ENCODE assay signal across 1 cellular context in the genomic region with DNA sequence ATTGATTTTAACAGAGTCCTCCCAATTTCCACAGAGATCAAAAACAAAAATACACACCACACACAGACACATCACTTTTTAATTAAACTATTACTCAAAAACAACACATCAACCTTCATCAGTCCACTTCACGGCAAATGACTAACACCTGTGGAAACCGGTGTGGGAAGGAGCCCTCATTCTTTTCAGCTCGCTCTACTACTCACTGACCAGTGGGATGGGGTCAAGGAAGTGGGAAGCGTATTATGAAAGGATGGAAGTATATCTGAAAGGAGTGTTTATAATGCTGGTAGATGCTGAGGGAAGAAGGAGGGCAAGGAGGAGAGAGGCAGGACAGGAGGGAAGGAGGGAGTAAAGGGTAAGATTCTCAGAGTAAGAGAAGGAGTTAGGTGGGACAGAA.
TF ChIP-seq lines count a peak whose summit lies in the region.

No MANE protein-coding gene starts in this region.

TF ChIP-seq in HCT116, 20 proteins besides CTCF, POLR2A, EP300 and RAD21:
- TF ChIP-seq, protein P1, sequence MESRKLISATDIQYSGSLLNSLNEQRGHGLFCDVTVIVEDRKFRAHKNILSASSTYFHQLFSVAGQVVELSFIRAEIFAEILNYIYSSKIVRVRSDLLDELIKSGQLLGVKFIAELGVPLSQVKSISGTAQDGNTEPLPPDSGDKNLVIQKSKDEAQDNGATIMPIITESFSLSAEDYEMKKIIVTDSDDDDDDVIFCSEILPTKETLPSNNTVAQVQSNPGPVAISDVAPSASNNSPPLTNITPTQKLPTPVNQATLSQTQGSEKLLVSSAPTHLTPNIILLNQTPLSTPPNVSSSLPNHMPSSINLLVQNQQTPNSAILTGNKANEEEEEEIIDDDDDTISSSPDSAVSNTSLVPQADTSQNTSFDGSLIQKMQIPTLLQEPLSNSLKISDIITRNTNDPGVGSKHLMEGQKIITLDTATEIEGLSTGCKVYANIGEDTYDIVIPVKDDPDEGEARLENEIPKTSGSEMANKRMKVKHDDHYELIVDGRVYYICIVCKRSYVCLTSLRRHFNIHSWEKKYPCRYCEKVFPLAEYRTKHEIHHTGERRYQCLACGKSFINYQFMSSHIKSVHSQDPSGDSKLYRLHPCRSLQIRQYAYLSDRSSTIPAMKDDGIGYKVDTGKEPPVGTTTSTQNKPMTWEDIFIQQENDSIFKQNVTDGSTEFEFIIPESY (IDR thresholded peaks at IDR 0.05; ENCODE audit: extremely low read depth, insufficient replicate concordance, low read length): no peak
- no peak for TF ChIP-seq ZFX (IDR thresholded peaks at IDR 0.05)
- no peak for TF ChIP-seq EGR1 (IDR thresholded peaks at IDR 0.05; ENCODE audit: low read depth)
- 0 out of 2 replicates have a peak, but pooled peaks have one; percentile 24 for TF ChIP-seq CEBPB (IDR thresholded peaks at IDR 0.05; ENCODE audit: low read depth)
- no peak for TF ChIP-seq POLR2AphosphoS5 (IDR thresholded peaks at IDR 0.05; ENCODE audit: low read depth, low read length)
- peak; percentile 41; the same call in 1 of the 2 replicates for TF ChIP-seq SP1 (IDR thresholded peaks at IDR 0.05; ENCODE audit: low read depth)
- no peak for TF ChIP-seq YY1 (IDR thresholded peaks at IDR 0.05; ENCODE audit: extremely low read depth, insufficient replicate concordance, low read depth, low read length)
- no peak for TF ChIP-seq TCF7L2 (IDR thresholded peaks at IDR 0.05; ENCODE audit: borderline replicate concordance, extremely low read depth, insufficient read depth, insufficient read length)
- no peak for TF ChIP-seq JUND (IDR thresholded peaks at IDR 0.05)
- TF ChIP-seq SIN3A (IDR thresholded peaks at IDR 0.05; ENCODE audit: low read depth): no peak
- no peak for TF ChIP-seq EZH2phosphoT487 (IDR thresholded peaks at IDR 0.05; ENCODE audit: borderline replicate concordance)
- TF ChIP-seq, protein P2, sequence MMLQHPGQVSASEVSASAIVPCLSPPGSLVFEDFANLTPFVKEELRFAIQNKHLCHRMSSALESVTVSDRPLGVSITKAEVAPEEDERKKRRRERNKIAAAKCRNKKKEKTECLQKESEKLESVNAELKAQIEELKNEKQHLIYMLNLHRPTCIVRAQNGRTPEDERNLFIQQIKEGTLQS (IDR thresholded peaks at IDR 0.05): no peak
- TF ChIP-seq ZNF274 (IDR thresholded peaks at IDR 0.05; ENCODE audit: low read depth, low read length): no peak
- TF ChIP-seq SRF (IDR thresholded peaks at IDR 0.05; ENCODE audit: low read depth): no peak
- peak; percentile 23; the same call in 1 of the 2 replicates for TF ChIP-seq CBX3 (IDR thresholded peaks at IDR 0.05; ENCODE audit: low read depth)
- 0 out of 2 replicates have a peak, but pooled peaks have one; percentile 33 for TF ChIP-seq FOSL1 (IDR thresholded peaks at IDR 0.05; ENCODE audit: low read depth)
TF ChIP-seq in HCT116: peak in this region for 4.
